9 cellular contexts compared by ENCODE assay signal in the genomic region with DNA sequence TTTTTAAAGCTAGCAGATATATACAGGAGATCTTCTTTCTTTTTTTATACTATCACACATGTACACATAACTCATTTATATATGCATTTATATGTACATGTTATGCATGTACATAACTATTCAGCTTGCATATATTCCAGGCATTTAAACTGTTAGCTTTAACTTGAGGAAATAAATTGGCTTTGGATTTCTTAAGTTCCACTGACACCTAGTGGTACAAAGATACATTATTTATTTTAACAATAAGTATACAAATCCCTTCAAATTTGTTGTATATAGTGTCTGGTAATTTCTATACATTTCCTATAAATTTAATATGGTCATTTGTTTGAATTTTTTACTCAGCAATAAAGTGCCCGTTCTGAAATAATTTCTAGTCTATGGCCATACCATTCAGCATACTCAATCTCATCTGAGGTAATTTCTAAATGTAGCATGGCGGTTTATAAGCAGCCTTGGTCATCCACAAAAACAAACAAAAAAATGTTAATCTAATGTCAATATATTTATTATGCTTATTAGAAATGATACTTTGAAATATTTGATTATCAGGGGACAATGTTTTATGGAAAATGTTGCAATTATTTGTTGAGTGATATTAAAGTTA. TPM values are rescaled to one million over a fixed set of nuclear protein-coding genes. Genes with fewer than 3 reads are reported as not detected.
DNase-seq lines count a peak whose midpoint lies in the region; ATAC-seq, FAIRE-seq and TF ChIP-seq lines count a peak whose summit lies in the region.
"Had no signal": no experiment of that assay in that cellular context is flagged by ENCODE, and none has a peak within 500 bp of the region (broad histone marks: within the 10 kb centered on the region; RNA-seq: fewer than 3 reads in every experiment).

No MANE protein-coding gene starts in this region.

- CTCF ChIA-PET in HepG2 (lab: Yijun Ruan, JAX; ENCODE audit: low intra/inter-chr PET ratio, low total read pairs), result interaction anchor here (1.7 to 2.1 kb wide), 2 partner anchors 114 to 121 kb away, joined by 5 to 7 read pairs; no protein-coding TSS in a partner anchor

- BruUV-seq in HepG2 (replicated peaks; lab: Mats Ljungman, UMichigan), result no TSS peak

- no peaks in the 10 kb centered on the region for H3K9me3 Mint-ChIP-seq in HFFc6
- H3K9me3 Mint-ChIP-seq: activated CD4-positive, alpha-beta T cell treated with anti-CD3 and anti-CD28 coated beads, Interleukin-2, amount 10 ng/mL, durations not matched to agents 24 days and 14 days had no signal

- POLR2A ChIA-PET in HepG2 (lab: Yijun Ruan, JAX), result interaction anchor here (0.6 to 1.4 kb wide), 3 partner anchors 55 to 113 kb away, joined by 3 read pairs; no protein-coding TSS in a partner anchor

- H2AFZ ChIP-seq in HepG2 (ENCODE audit: low read length), result no peak overlapping the region

- H3K36me3 ChIP-seq in HepG2 (replicated peaks in 1 of 2; ENCODE audit: control insufficient read depth in 1 of 2, insufficient read depth in 2 of 2, low read length in 2 of 2) (peaks cover 11 to 48% of the 10 kb centered on the region in 2 experiments), gastroesophageal sphincter (peaks cover 3 to 96% of the 10 kb centered on the region in 2 donors)

- 67% methylated on average over 2 of the region's 2 CpGs for WGBS in HepG2 (ENCODE audit: low lambda C conversion rate)
- WGBS in gastroesophageal sphincter (ENCODE audit: low coverage in 1 of 2), 2 donors, result 86 to 94% methylated on average over 2 of the region's 2 CpGs

- peak; percentile 86 for TF ChIP-seq CTCF in HFFc6 (IDR thresholded peaks at IDR 0.05)
- no peak for TF ChIP-seq CTCF in astrocyte of the cerebellum (IDR thresholded peaks at IDR 0.05; ENCODE audit: low read depth, low read length, missing control alignments)
- peak; percentile 59 for TF ChIP-seq CTCF in HepG2 (CRISPR knock-in tag; IDR thresholded peaks at IDR 0.05)
- peak in 1 of 4 experiments; percentile 9 for TF ChIP-seq CTCF in gastroesophageal sphincter (IDR thresholded peaks at IDR 0.05)

- H3K4me3 Mint-ChIP-seq in HFFc6, result no peak overlapping the region
- H3K4me3 Mint-ChIP-seq: activated CD4-positive, alpha-beta T cell treated with anti-CD3 and anti-CD28 coated beads, Interleukin-2, amount 10 ng/mL, durations not matched to agents 24 days and 14 days had no signal

- H3K79me2 ChIP-seq in HepG2 (ENCODE audit: insufficient read depth, low read length), result no peaks in the 10 kb centered on the region

- H3K27ac Mint-ChIP-seq in HFFc6, result no peak overlapping the region
- H3K27ac Mint-ChIP-seq: activated CD4-positive, alpha-beta T cell treated with anti-CD3 and anti-CD28 coated beads, Interleukin-2, amount 10 ng/mL, durations not matched to agents 24 days and 14 days had no signal

- peaks cover 9% of the 10 kb centered on the region for H3K36me3 Mint-ChIP-seq in HFFc6 (ENCODE audit: low read depth)

- TF ChIP-seq POLR2A in HepG2 (IDR thresholded peaks at IDR 0.05; ENCODE audit: insufficient read depth in 1 of 2, low read depth in 2 of 2, low read length in 2 of 2) (no peak), gastroesophageal sphincter (IDR thresholded peaks at IDR 0.05) (no peak)

- TF ChIP-seq EP300 in HepG2 (IDR thresholded peaks at IDR 0.05; ENCODE audit: low read depth in 2 of 2, low read length in 2 of 2) (no peak), HepG2 (CRISPR knock-in tag; IDR thresholded peaks at IDR 0.05; ENCODE audit: borderline replicate concordance) (no peak), gastroesophageal sphincter (IDR thresholded peaks at IDR 0.05) (no peak)

- H3K9ac ChIP-seq in HepG2 (ENCODE audit: insufficient read depth, low read depth, low read length), result no peak overlapping the region

- peak; percentile 44; the same call in 1 of the 2 replicates for TF ChIP-seq RAD21 in HepG2 (CRISPR knock-in tag; IDR thresholded peaks at IDR 0.05)

- DNase-seq in AG20443 (ENCODE audit: low spot score), result peak; percentile 21
- peak; percentile 37 for DNase-seq in HFFc6
- DNase-seq in astrocyte of the cerebellum (ENCODE audit: low read depth), result peak; percentile 24
- peak; percentile 52 for DNase-seq in HepG2 (ENCODE audit: low spot score)
- DNase-seq in stimulated activated naive CD4-positive, alpha-beta T cell (lab: John Stamatoyannopoulos, UW), result no peak
- DNase-seq in UCSD-AML1 (lab: John Stamatoyannopoulos, UW; ENCODE audit: unreplicated experiment), result no peak
- DNase-seq: activated CD4-positive, alpha-beta T cell treated with anti-CD3 and anti-CD28 coated beads, Interleukin-2, amount 10 ng/mL, durations not matched to agents 24 days and 14 days had no signal

- FAIRE-seq in HepG2 (lab: Jason Lieb, UNC), result no peak

- ATAC-seq in HepG2 (no peak), gastroesophageal sphincter (no peak), GM21576 (IDR thresholded peaks at IDR 0.05; ENCODE audit: unreplicated experiment) (no peak)

- no peak overlapping the region for H3K4me2 ChIP-seq in HepG2 (ENCODE audit: low read depth, low read length)

- peaks cover 1% of the 10 kb centered on the region for H3K4me1 ChIP-seq in HepG2 (ENCODE audit: insufficient read depth, low read length)
- no peaks in the 10 kb centered on the region for H3K4me1 ChIP-seq in gastroesophageal sphincter

- in situ Hi-C loops in astrocyte of the cerebellum (cut with HindIII; ENCODE audit: low sequenced_read_pairs), result no loop called here
- in situ Hi-C loops in HepG2 (cut with HindIII; ENCODE audit: extremely low pct_ligation_motif_present, low pct_unique_long_range_greater_than_20kb), result loop anchor here (25.0 kb wide), 2 partner anchors 98 to 298 kb away; no protein-coding TSS in a partner anchor

- H4K20me1 ChIP-seq in HepG2 (ENCODE audit: insufficient read depth, low read length), result no peaks in the 10 kb centered on the region; the same call in 1 of the 2 replicates

- H3K27me3 ChIP-seq in HepG2 (ENCODE audit: control insufficient read depth in 1 of 2, insufficient read depth in 2 of 2, low read length in 2 of 2) (no peaks in the 10 kb centered on the region), gastroesophageal sphincter (no peaks in the 10 kb centered on the region)

- H3K9me3 ChIP-seq in HepG2 (ENCODE audit: low read length) (no peaks in the 10 kb centered on the region), gastroesophageal sphincter (no peaks in the 10 kb centered on the region)

- H3K4me3 ChIP-seq in astrocyte of the cerebellum (ENCODE audit: low read depth, low read length) (no peak overlapping the region), HepG2 (replicated peaks in 1 of 3; ENCODE audit: insufficient read depth in 1 of 3, low read depth in 2 of 3, low read length in 3 of 3) (no peak overlapping the region), gastroesophageal sphincter (no peak overlapping the region)

- intact Hi-C loops in HepG2 (cut with micrococcal nuclease; ENCODE audit: unreplicated experiment), result loop anchor here (2.0 to 5.0 kb wide), 2 partner anchors 120 to 273 kb away; no protein-coding TSS in a partner anchor

- no peaks in the 10 kb centered on the region for H3K27me3 Mint-ChIP-seq in HFFc6 (ENCODE audit: insufficient read depth)
- H3K27me3 Mint-ChIP-seq: activated CD4-positive, alpha-beta T cell treated with anti-CD3 and anti-CD28 coated beads, Interleukin-2, amount 10 ng/mL, durations not matched to agents 24 days and 14 days had no signal

- H3K27ac ChIP-seq in HepG2 (ENCODE audit: extremely low read length, insufficient read depth, low read length), result no peak overlapping the region
- H3K27ac ChIP-seq in gastroesophageal sphincter, result no peak overlapping the region

- H3K4me1 Mint-ChIP-seq in HFFc6 (ENCODE audit: low read depth), result no peaks in the 10 kb centered on the region
- H3K4me1 Mint-ChIP-seq: activated CD4-positive, alpha-beta T cell treated with anti-CD3 and anti-CD28 coated beads, Interleukin-2, amount 10 ng/mL, durations not matched to agents 24 days and 14 days had no signal

RNA-seq across cellular contexts. Expression of a gene that starts 11.6 kb away (rescaled TPM):
- total RNA-seq in HFFc6 (2021; fragmentation: NEBNext Ultra II Directional; extraction: Animal tissue kit (Norgen Biotek cat#: 25700)), result 10 to 100 TPM; 23.1 to 30.5 (median 25.7) TPM
- total RNA-seq in HepG2 (2016; rRNA removed; fragmentation: Illumina TruSeq; extraction: Trizol) (49.4 and 50.9 TPM in 2 replicates), gastroesophageal sphincter (10 to 100 TPM; 12.0 to 28.2 (median 21.4) TPM)
- total RNA-seq in HepG2 (2016; cell fraction: cytosol; rRNA removed; fragmentation: Illumina TruSeq; extraction: Trizol; ENCODE audit: low read depth), result 35.2 and 46.9 TPM in 2 replicates
- 52.5 and 54.7 TPM in 2 replicates for total RNA-seq in HepG2 (2016; cell fraction: insoluble cytoplasmic fraction; rRNA removed; fragmentation: Illumina TruSeq; extraction: Trizol)
- 80.7 and 80.9 TPM in 2 replicates for total RNA-seq in HepG2 (2016; cell fraction: membrane; rRNA removed; fragmentation: Illumina TruSeq; extraction: Trizol)
- total RNA-seq in HepG2 (2016; cell fraction: nucleus; rRNA removed; fragmentation: Illumina TruSeq; extraction: Trizol), result 42.2 and 43.4 TPM in 2 replicates
- 16.3 and 20.9 TPM in 2 replicates for polyA plus RNA-seq in HepG2 (2011; rRNA removed)
- 8.4 and 12.7 TPM in 2 replicates for polyA plus RNA-seq in HepG2 (2011; cell fraction: cytosol; rRNA removed)
- 34.4 and 41.6 TPM in 2 replicates for polyA plus RNA-seq in HepG2 (2011; cell fraction: nucleus; rRNA removed)
- 22.0 and 25.6 TPM in 2 replicates for polyA plus RNA-seq in HepG2 (2012)
- polyA plus RNA-seq in HepG2 (2016; cell fraction: cytosol; fragmentation: Illumina TruSeq; extraction: Trizol; ENCODE audit: low read depth), result 33.5 and 47.1 TPM in 2 replicates
- 44.1 and 46.7 TPM in 2 replicates for polyA plus RNA-seq in HepG2 (2016; cell fraction: insoluble cytoplasmic fraction; fragmentation: Illumina TruSeq; extraction: Trizol; ENCODE audit: low read depth)
- 57.9 and 69.4 TPM in 2 replicates for polyA plus RNA-seq in HepG2 (2016; cell fraction: membrane; fragmentation: Illumina TruSeq; extraction: Trizol; ENCODE audit: low read depth)
- polyA plus RNA-seq in HepG2 (2016; cell fraction: nucleus; fragmentation: Illumina TruSeq; extraction: Trizol; ENCODE audit: insufficient read depth, low read depth), result 80.3 and 81.7 TPM in 2 replicates
- 17.3 and 32.4 TPM in 2 replicates for polyA minus RNA-seq in HepG2 (2011; rRNA and poly(A)+ RNA removed; ENCODE audit: low replicate concordance)
- polyA minus RNA-seq in HepG2 (2011; cell fraction: cytosol; rRNA and poly(A)+ RNA removed), result 6.6 and 7.8 TPM in 2 replicates
- polyA minus RNA-seq in HepG2 (2011; cell fraction: nucleus; rRNA and poly(A)+ RNA removed), result 34.8 and 42.5 TPM in 2 replicates

RNA-seq across cellular contexts. Expression of a gene that starts 11.9 kb away (rescaled TPM):
- total RNA-seq in HFFc6 (2021; fragmentation: NEBNext Ultra II Directional; extraction: Animal tissue kit (Norgen Biotek cat#: 25700)), result 10 to 100 TPM; 23.6 to 27.9 (median 24.9) TPM
- 32.7 and 38.7 TPM in 2 replicates for total RNA-seq in HepG2 (2016; rRNA removed; fragmentation: Illumina TruSeq; extraction: Trizol)
- 7.8 and 10.4 TPM in 2 replicates for total RNA-seq in HepG2 (2016; cell fraction: cytosol; rRNA removed; fragmentation: Illumina TruSeq; extraction: Trizol; ENCODE audit: low read depth)
- 31.1 and 36.1 TPM in 2 replicates for total RNA-seq in HepG2 (2016; cell fraction: insoluble cytoplasmic fraction; rRNA removed; fragmentation: Illumina TruSeq; extraction: Trizol)
- 19.0 and 19.3 TPM in 2 replicates for total RNA-seq in HepG2 (2016; cell fraction: membrane; rRNA removed; fragmentation: Illumina TruSeq; extraction: Trizol)
- 73.4 and 74.7 TPM in 2 replicates for total RNA-seq in HepG2 (2016; cell fraction: nucleus; rRNA removed; fragmentation: Illumina TruSeq; extraction: Trizol)
- polyA plus RNA-seq in HepG2 (2011; rRNA removed), result 10.2 and 11.7 TPM in 2 replicates
- polyA plus RNA-seq in HepG2 (2011; cell fraction: cytosol; rRNA removed), result 8.2 and 9.5 TPM in 2 replicates
- polyA plus RNA-seq in HepG2 (2011; cell fraction: nucleus; rRNA removed), result 19.8 and 20.7 TPM in 2 replicates
- polyA plus RNA-seq in HepG2 (2012), result 9.5 and 11.1 TPM in 2 replicates
- polyA plus RNA-seq in HepG2 (2016; cell fraction: cytosol; fragmentation: Illumina TruSeq; extraction: Trizol; ENCODE audit: low read depth), result 8.3 and 11.0 TPM in 2 replicates
- polyA plus RNA-seq in HepG2 (2016; cell fraction: insoluble cytoplasmic fraction; fragmentation: Illumina TruSeq; extraction: Trizol; ENCODE audit: low read depth), result 32.7 and 33.2 TPM in 2 replicates
- 12.7 and 14.9 TPM in 2 replicates for polyA plus RNA-seq in HepG2 (2016; cell fraction: membrane; fragmentation: Illumina TruSeq; extraction: Trizol; ENCODE audit: low read depth)
- polyA plus RNA-seq in HepG2 (2016; cell fraction: nucleus; fragmentation: Illumina TruSeq; extraction: Trizol; ENCODE audit: insufficient read depth, low read depth), result 29.8 and 34.7 TPM in 2 replicates
- polyA minus RNA-seq in HepG2 (2011; rRNA and poly(A)+ RNA removed; ENCODE audit: low replicate concordance), result 15.3 and 16.3 TPM in 2 replicates
- 7.6 and 7.8 TPM in 2 replicates for polyA minus RNA-seq in HepG2 (2011; cell fraction: cytosol; rRNA and poly(A)+ RNA removed)
- polyA minus RNA-seq in HepG2 (2011; cell fraction: nucleus; rRNA and poly(A)+ RNA removed), result 84.0 and 86.0 TPM in 2 replicates
- total RNA-seq in gastroesophageal sphincter, result 10 to 100 TPM; 19.6 to 81.9 (median 43.1) TPM

Comparison
In these comparisons a context has a peak if more than half of its experiments do, and no peak if none do; other contexts are left out.
1. DNase-seq: peak in AG20443 (single experiment), HFFc6 (single experiment), astrocyte of the cerebellum (single experiment) and HepG2 (single experiment); none in stimulated activated naive CD4-positive, alpha-beta T cell (0 of 6) and UCSD-AML1 (single experiment).